ENCODE assay signal across 1 cellular context in the genomic region with DNA sequence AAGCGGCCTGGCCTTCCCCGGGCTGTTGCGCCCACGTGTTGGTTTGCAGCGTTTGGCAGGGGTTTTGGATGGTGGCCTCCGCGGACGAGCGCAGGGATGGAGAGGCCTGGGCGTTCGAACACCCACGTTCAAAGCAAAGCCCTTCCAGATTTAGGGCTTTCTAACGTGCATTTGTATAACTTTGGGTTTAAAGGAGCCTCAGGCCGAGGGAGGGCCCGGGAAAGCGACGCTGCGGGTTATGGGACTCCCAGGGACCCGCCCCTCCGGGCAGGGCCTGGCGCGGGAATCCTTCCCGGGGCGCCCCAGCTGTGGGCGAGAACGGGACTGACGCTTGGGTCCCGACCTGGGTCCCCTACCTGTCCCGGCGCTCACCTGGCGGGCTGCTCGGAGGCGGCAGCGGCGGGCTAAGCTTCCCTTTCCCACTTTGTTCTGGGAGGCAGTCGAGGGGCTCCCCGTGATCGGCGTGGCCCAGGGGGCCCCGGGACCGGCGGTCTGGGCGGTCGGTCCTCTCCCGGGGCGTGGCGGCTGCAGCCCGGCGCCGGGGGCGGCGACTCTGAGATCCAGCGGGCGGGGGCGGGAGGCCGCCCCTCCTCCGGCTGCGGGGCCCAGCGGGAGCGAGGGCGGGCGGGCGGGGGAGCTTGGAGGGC.
TF ChIP-seq lines count a peak whose summit lies in the region.

A gene with protein sequence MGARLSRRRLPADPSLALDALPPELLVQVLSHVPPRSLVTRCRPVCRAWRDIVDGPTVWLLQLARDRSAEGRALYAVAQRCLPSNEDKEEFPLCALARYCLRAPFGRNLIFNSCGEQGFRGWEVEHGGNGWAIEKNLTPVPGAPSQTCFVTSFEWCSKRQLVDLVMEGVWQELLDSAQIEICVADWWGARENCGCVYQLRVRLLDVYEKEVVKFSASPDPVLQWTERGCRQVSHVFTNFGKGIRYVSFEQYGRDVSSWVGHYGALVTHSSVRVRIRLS (minus strand): TSS at position 529 of the 647 bp plus-strand sequence. CDS start 25,423 bp downstream, outside the sequence.

TF ChIP-seq in K562, 482 proteins besides CTCF, POLR2A, EP300 and RAD21 (continued from another document):
- TF ChIP-seq, protein P1, sequence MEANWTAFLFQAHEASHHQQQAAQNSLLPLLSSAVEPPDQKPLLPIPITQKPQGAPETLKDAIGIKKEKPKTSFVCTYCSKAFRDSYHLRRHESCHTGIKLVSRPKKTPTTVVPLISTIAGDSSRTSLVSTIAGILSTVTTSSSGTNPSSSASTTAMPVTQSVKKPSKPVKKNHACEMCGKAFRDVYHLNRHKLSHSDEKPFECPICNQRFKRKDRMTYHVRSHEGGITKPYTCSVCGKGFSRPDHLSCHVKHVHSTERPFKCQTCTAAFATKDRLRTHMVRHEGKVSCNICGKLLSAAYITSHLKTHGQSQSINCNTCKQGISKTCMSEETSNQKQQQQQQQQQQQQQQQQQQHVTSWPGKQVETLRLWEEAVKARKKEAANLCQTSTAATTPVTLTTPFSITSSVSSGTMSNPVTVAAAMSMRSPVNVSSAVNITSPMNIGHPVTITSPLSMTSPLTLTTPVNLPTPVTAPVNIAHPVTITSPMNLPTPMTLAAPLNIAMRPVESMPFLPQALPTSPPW (CRISPR knock-in tag; IDR thresholded peaks at IDR 0.05): peak; percentile 90
- peak; percentile 62 for TF ChIP-seq FIP1L1 (IDR thresholded peaks at IDR 0.05; ENCODE audit: low read depth, low read length, poor library complexity, severe bottlenecking)
- 0 out of 2 replicates have a peak, but pooled peaks have one; percentile 31 for TF ChIP-seq ZEB2 (IDR thresholded peaks at IDR 0.05)
- TF ChIP-seq SOX6 (IDR thresholded peaks at IDR 0.05): no peak
- no peak; the same call in 1 of the 2 replicates for TF ChIP-seq ZNF263 (CRISPR knock-in tag; IDR thresholded peaks at IDR 0.05; ENCODE audit: borderline replicate concordance)
- TF ChIP-seq PHF20 (IDR thresholded peaks at IDR 0.05; ENCODE audit: partially characterized antibody): no peak
- TF ChIP-seq JUND (IDR thresholded peaks at IDR 0.05; ENCODE audit: borderline replicate concordance, low read depth, low read length): no peak
- no peak for TF ChIP-seq JUND (tag; IDR thresholded peaks at IDR 0.05; ENCODE audit: borderline replicate concordance, low read depth, low read length)
- no peak for TF ChIP-seq SAP30 (IDR thresholded peaks at IDR 0.05; ENCODE audit: borderline replicate concordance, insufficient read depth, low read depth, low read length, poor library complexity, severe bottlenecking)
- peak; percentile 85 for TF ChIP-seq ZBTB7A (IDR thresholded peaks at IDR 0.05; ENCODE audit: borderline replicate concordance, control insufficient read depth, low read depth, low read length)
- TF ChIP-seq, protein P2, sequence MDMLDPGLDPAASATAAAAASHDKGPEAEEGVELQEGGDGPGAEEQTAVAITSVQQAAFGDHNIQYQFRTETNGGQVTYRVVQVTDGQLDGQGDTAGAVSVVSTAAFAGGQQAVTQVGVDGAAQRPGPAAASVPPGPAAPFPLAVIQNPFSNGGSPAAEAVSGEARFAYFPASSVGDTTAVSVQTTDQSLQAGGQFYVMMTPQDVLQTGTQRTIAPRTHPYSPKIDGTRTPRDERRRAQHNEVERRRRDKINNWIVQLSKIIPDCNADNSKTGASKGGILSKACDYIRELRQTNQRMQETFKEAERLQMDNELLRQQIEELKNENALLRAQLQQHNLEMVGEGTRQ (CRISPR knock-in tag; IDR thresholded peaks at IDR 0.05): peak; percentile 38
- peak; percentile 59; the same call in 1 of the 2 replicates for TF ChIP-seq CTBP1 (IDR thresholded peaks at IDR 0.05; ENCODE audit: borderline replicate concordance)
- peak in 1 of 2 experiments; percentile 25; a peak in 1 of 4 replicates for TF ChIP-seq NRF1 (conservative IDR thresholded peaks at IDR 0.05 in 1 of 2, IDR thresholded peaks at IDR 0.05 in 1 of 2)
- TF ChIP-seq PRPF4 (IDR thresholded peaks at IDR 0.05; ENCODE audit: insufficient read depth, low read depth, low read length, poor library complexity, severe bottlenecking): no peak
- peak; percentile 34; the same call in 1 of the 2 replicates for TF ChIP-seq BCOR (IDR thresholded peaks at IDR 0.05)
- peak; percentile 31 for TF ChIP-seq CCNT2 (IDR thresholded peaks at IDR 0.05; ENCODE audit: borderline replicate concordance, extremely low read depth, insufficient read length, low read depth, low read length)
- no peak for TF ChIP-seq NR4A1 (CRISPR knock-in tag; IDR thresholded peaks at IDR 0.05)
- peak; percentile 31; the same call in 1 of the 2 replicates for TF ChIP-seq NR4A1 (tag; IDR thresholded peaks at IDR 0.05)
- TF ChIP-seq, protein P3, sequence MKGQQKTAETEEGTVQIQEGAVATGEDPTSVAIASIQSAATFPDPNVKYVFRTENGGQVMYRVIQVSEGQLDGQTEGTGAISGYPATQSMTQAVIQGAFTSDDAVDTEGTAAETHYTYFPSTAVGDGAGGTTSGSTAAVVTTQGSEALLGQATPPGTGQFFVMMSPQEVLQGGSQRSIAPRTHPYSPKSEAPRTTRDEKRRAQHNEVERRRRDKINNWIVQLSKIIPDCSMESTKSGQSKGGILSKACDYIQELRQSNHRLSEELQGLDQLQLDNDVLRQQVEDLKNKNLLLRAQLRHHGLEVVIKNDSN (CRISPR knock-in tag; IDR thresholded peaks at IDR 0.05): peak; percentile 63
- TF ChIP-seq KLF13 (tag; IDR thresholded peaks at IDR 0.05; ENCODE audit: borderline replicate concordance, low read depth): peak; percentile 71; the same call in 1 of the 2 replicates
- TF ChIP-seq, protein P4, sequence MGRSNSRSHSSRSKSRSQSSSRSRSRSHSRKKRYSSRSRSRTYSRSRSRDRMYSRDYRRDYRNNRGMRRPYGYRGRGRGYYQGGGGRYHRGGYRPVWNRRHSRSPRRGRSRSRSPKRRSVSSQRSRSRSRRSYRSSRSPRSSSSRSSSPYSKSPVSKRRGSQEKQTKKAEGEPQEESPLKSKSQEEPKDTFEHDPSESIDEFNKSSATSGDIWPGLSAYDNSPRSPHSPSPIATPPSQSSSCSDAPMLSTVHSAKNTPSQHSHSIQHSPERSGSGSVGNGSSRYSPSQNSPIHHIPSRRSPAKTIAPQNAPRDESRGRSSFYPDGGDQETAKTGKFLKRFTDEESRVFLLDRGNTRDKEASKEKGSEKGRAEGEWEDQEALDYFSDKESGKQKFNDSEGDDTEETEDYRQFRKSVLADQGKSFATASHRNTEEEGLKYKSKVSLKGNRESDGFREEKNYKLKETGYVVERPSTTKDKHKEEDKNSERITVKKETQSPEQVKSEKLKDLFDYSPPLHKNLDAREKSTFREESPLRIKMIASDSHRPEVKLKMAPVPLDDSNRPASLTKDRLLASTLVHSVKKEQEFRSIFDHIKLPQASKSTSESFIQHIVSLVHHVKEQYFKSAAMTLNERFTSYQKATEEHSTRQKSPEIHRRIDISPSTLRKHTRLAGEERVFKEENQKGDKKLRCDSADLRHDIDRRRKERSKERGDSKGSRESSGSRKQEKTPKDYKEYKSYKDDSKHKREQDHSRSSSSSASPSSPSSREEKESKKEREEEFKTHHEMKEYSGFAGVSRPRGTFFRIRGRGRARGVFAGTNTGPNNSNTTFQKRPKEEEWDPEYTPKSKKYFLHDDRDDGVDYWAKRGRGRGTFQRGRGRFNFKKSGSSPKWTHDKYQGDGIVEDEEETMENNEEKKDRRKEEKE (IDR thresholded peaks at IDR 0.05; ENCODE audit: borderline replicate concordance in 1 of 2, control insufficient read depth in 1 of 2, low read depth in 2 of 2, low read length in 1 of 2): no peak
- TF ChIP-seq XRCC5 (IDR thresholded peaks at IDR 0.05; ENCODE audit: low read depth, low read length): peak; percentile 54; the same call in 1 of the 2 replicates
- TF ChIP-seq RFX7 (CRISPR knock-in tag; IDR thresholded peaks at IDR 0.05): 0 out of 2 replicates have a peak, but pooled peaks have one; percentile 24
- peak; percentile 67 for TF ChIP-seq RBBP5 (IDR thresholded peaks at IDR 0.05; ENCODE audit: borderline replicate concordance, insufficient read depth, low read length, poor library complexity, severe bottlenecking)
- peak; percentile 58; the same call in 1 of the 2 replicates for TF ChIP-seq ZNF766 (CRISPR knock-in tag; conservative IDR thresholded peaks at IDR 0.05)
- no peak for TF ChIP-seq TEAD4 (IDR thresholded peaks at IDR 0.05; ENCODE audit: low read length)
- TF ChIP-seq TEAD4 (CRISPR knock-in tag; IDR thresholded peaks at IDR 0.05; ENCODE audit: borderline replicate concordance): no peak
- TF ChIP-seq TOE1 (IDR thresholded peaks at IDR 0.05; ENCODE audit: borderline replicate concordance): no peak
- TF ChIP-seq TOE1 (CRISPR knock-in tag; IDR thresholded peaks at IDR 0.05; ENCODE audit: borderline replicate concordance, low read depth): no peak
- TF ChIP-seq CHD2 (IDR thresholded peaks at IDR 0.05; ENCODE audit: low read depth, low read length): 0 out of 2 replicates have a peak, but pooled peaks have one; percentile 18
- TF ChIP-seq ZBED1 (IDR thresholded peaks at IDR 0.05): no peak
- TF ChIP-seq ZFP1 (CRISPR knock-in tag; IDR thresholded peaks at IDR 0.05): no peak
- TF ChIP-seq CEBPG (CRISPR knock-in tag; IDR thresholded peaks at IDR 0.05): no peak
- TF ChIP-seq CEBPG (tag; conservative IDR thresholded peaks at IDR 0.05 in 1 of 2, IDR thresholded peaks at IDR 0.05 in 1 of 2): no peak
- TF ChIP-seq ZNF695 (CRISPR knock-in tag; IDR thresholded peaks at IDR 0.05): no peak
- no peak for TF ChIP-seq ZNF12 (CRISPR knock-in tag; IDR thresholded peaks at IDR 0.05)
- TF ChIP-seq, protein P5, sequence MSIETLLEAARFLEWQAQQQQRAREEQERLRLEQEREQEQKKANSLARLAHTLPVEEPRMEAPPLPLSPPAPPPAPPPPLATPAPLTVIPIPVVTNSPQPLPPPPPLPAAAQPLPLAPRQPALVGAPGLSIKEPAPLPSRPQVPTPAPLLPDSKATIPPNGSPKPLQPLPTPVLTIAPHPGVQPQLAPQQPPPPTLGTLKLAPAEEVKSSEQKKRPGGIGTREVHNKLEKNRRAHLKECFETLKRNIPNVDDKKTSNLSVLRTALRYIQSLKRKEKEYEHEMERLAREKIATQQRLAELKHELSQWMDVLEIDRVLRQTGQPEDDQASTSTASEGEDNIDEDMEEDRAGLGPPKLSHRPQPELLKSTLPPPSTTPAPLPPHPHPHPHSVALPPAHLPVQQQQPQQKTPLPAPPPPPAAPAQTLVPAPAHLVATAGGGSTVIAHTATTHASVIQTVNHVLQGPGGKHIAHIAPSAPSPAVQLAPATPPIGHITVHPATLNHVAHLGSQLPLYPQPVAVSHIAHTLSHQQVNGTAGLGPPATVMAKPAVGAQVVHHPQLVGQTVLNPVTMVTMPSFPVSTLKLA (conservative IDR thresholded peaks at IDR 0.05): peak; percentile 86 to 93
- peak; percentile 62; the same call in 1 of the 2 replicates for TF ChIP-seq RB1 (IDR thresholded peaks at IDR 0.05; ENCODE audit: low read depth)
- TF ChIP-seq, protein P6, sequence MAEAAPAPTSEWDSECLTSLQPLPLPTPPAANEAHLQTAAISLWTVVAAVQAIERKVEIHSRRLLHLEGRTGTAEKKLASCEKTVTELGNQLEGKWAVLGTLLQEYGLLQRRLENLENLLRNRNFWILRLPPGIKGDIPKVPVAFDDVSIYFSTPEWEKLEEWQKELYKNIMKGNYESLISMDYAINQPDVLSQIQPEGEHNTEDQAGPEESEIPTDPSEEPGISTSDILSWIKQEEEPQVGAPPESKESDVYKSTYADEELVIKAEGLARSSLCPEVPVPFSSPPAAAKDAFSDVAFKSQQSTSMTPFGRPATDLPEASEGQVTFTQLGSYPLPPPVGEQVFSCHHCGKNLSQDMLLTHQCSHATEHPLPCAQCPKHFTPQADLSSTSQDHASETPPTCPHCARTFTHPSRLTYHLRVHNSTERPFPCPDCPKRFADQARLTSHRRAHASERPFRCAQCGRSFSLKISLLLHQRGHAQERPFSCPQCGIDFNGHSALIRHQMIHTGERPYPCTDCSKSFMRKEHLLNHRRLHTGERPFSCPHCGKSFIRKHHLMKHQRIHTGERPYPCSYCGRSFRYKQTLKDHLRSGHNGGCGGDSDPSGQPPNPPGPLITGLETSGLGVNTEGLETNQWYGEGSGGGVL (CRISPR knock-in tag; IDR thresholded peaks at IDR 0.05): no peak
- no peak for TF ChIP-seq ZNF79 (CRISPR knock-in tag; IDR thresholded peaks at IDR 0.05; ENCODE audit: low read depth)
- TF ChIP-seq NCOA1 (IDR thresholded peaks at IDR 0.05; ENCODE audit: low read depth): no peak
- no peak for TF ChIP-seq ZNF57 (CRISPR knock-in tag; IDR thresholded peaks at IDR 0.05)
- peak; percentile 39; the same call in 1 of the 2 replicates for TF ChIP-seq ZNF436 (CRISPR knock-in tag; IDR thresholded peaks at IDR 0.05)
- TF ChIP-seq CBX3 (IDR thresholded peaks at IDR 0.05; ENCODE audit: borderline replicate concordance in 1 of 2, low read length in 2 of 2): peak in 1 of 2 experiments; percentile 52; a peak in 1 of 3 replicates
- peak; percentile 75 for TF ChIP-seq RBFOX2 (IDR thresholded peaks at IDR 0.05; ENCODE audit: low read depth, low read length)
- no peak for TF ChIP-seq YBX1 (IDR thresholded peaks at IDR 0.05)
- TF ChIP-seq, protein P7, sequence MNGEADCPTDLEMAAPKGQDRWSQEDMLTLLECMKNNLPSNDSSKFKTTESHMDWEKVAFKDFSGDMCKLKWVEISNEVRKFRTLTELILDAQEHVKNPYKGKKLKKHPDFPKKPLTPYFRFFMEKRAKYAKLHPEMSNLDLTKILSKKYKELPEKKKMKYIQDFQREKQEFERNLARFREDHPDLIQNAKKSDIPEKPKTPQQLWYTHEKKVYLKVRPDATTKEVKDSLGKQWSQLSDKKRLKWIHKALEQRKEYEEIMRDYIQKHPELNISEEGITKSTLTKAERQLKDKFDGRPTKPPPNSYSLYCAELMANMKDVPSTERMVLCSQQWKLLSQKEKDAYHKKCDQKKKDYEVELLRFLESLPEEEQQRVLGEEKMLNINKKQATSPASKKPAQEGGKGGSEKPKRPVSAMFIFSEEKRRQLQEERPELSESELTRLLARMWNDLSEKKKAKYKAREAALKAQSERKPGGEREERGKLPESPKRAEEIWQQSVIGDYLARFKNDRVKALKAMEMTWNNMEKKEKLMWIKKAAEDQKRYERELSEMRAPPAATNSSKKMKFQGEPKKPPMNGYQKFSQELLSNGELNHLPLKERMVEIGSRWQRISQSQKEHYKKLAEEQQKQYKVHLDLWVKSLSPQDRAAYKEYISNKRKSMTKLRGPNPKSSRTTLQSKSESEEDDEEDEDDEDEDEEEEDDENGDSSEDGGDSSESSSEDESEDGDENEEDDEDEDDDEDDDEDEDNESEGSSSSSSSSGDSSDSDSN (IDR thresholded peaks at IDR 0.05; ENCODE audit: borderline replicate concordance in 1 of 2, low read depth in 2 of 2, low read length in 2 of 2): 0 out of 4 replicates have a peak, but pooled peaks have one; percentile 36 to 48
